ENCODE assay signal across 20 cellular contexts in genomic region chr1:37456614-37457013, GRCh38. TPM values are rescaled to one million over a fixed set of nuclear protein-coding genes. Genes with fewer than 3 reads are reported as not detected.
DNase-seq lines count a peak whose midpoint lies in the region; ATAC-seq, FAIRE-seq and TF ChIP-seq lines count a peak whose summit lies in the region.
"Had no signal": no experiment of that assay in that cellular context is flagged by ENCODE, and none has a peak within 500 bp of the region (broad histone marks: within the 10 kb centered on the region; RNA-seq: fewer than 3 reads in every experiment).

No MANE protein-coding gene starts in this region.

- no peaks in the 10 kb centered on the region for H3K79me2 ChIP-seq in K562 (ENCODE audit: control insufficient read depth, insufficient read depth, low read length)

- peaks cover 5 to 7% of the 10 kb centered on the region in 2 experiments; a peak in 4 of 5 replicates for H3K4me1 ChIP-seq in K562 (replicated peaks in 1 of 2; ENCODE audit: control insufficient read depth in 2 of 2, insufficient read depth in 2 of 2, low read length in 2 of 2)
- H3K4me1 ChIP-seq: BE2C had no signal

- CTCF ChIA-PET in activated CD8-positive, alpha-beta T cell treated with anti-CD3 and anti-CD28 coated beads, Interleukin-2, amount 10 ng/mL, durations not matched to agents 7 days and 5 days (lab: Charles Lee) = interaction anchor here (1.0 to 9.3 kb wide), 9 partner anchors 11 to 228 kb away, joined by 3 to 269 read pairs (median 28); partner anchors contain the start of gene ZC3H12A
- CTCF ChIA-PET in activated CD8-positive, alpha-beta T cell treated with anti-CD3 and anti-CD28 coated beads for 36 hours (lab: Charles Lee) = interaction anchor here (0.9 to 21.0 kb wide), 6 partner anchors 9 to 226 kb away, joined by 3 to 380 read pairs (median 33); partner anchors contain the start of gene ZC3H12A
- CTCF ChIA-PET in K562 (lab: Yijun Ruan, JAX; ENCODE audit: low intra/inter-chr PET ratio) = interaction anchor here (1.3 to 3.1 kb wide), 2 partner anchors 31 to 225 kb away, joined by 3 to 69 read pairs; no protein-coding TSS in a partner anchor

- intact Hi-C loops in activated CD8-positive, alpha-beta T cell treated with anti-CD3 and anti-CD28 coated beads for 36 hours (cut with micrococcal nuclease) = no loop called here
- intact Hi-C loops in CD14-positive monocyte (cut with micrococcal nuclease) = loop anchor here (5.0 to 10.0 kb wide), 2 partner anchors 226 to 228 kb away; no protein-coding TSS in a partner anchor
- intact Hi-C loops in K562 (cut with micrococcal nuclease) = loop anchor here (1.0 to 10.0 kb wide), 2 partner anchors 148 to 222 kb away; no protein-coding TSS in a partner anchor

- H3K27me3 Mint-ChIP-seq in activated CD8-positive, alpha-beta T cell treated with anti-CD3 and anti-CD28 coated beads, Interleukin-2, amount 10 ng/mL, durations not matched to agents 7 days and 5 days (ENCODE audit: low read depth) = no peaks in the 10 kb centered on the region
- no peaks in the 10 kb centered on the region for H3K27me3 Mint-ChIP-seq in activated CD8-positive, alpha-beta T cell treated with anti-CD3 and anti-CD28 coated beads for 36 hours
- H3K27me3 Mint-ChIP-seq in CD14-positive monocyte (ENCODE audit: low read depth in 3 of 3) = peaks cover 0 to 4% (median 0%) of the 10 kb centered on the region in 3 donors
- H3K27me3 Mint-ChIP-seq: CD4-positive, alpha-beta T cell had no signal

- H2AFZ ChIP-seq in K562 (ENCODE audit: low read depth, low read length) = no peak overlapping the region
- H2AFZ ChIP-seq: GM23248 had no signal

- peaks cover 12% of the 10 kb centered on the region for H3K4me1 Mint-ChIP-seq in activated CD8-positive, alpha-beta T cell treated with anti-CD3 and anti-CD28 coated beads, Interleukin-2, amount 10 ng/mL, durations not matched to agents 7 days and 5 days (ENCODE audit: low read depth)
- peaks cover 7% of the 10 kb centered on the region for H3K4me1 Mint-ChIP-seq in activated CD8-positive, alpha-beta T cell treated with anti-CD3 and anti-CD28 coated beads for 36 hours (ENCODE audit: low read depth)
- peaks cover 13% of the 10 kb centered on the region for H3K4me1 Mint-ChIP-seq in CD14-positive monocyte

- peaks cover 10% of the 10 kb centered on the region; the same call in 1 of the 2 replicates for H4K20me1 ChIP-seq in K562 (replicated peaks; ENCODE audit: control insufficient read depth, insufficient read depth, low read length)

- no peaks in the 10 kb centered on the region for H3K9me1 ChIP-seq in K562 (ENCODE audit: control insufficient read depth, insufficient read depth, low read length)

- no peaks in the 10 kb centered on the region for H3K9me3 ChIP-seq in K562 (replicated peaks; ENCODE audit: control insufficient read depth, insufficient read depth, low read depth, low read length)
- H3K9me3 ChIP-seq: BE2C had no signal

- no TSS peak for BruUV-seq in K562 (replicated peaks; lab: Mats Ljungman, UMichigan)

- FAIRE-seq in K562 (lab: Jason Lieb, UNC) = no peak
- FAIRE-seq: GM12892, GM18507, H54 had no signal

- TF ChIP-seq CTCF in activated CD8-positive, alpha-beta T cell treated with anti-CD3 and anti-CD28 coated beads for 36 hours (IDR thresholded peaks at IDR 0.05) = no peak
- no peak for TF ChIP-seq CTCF in CD14-positive monocyte (IDR thresholded peaks at IDR 0.05)
- no peak for TF ChIP-seq CTCF in K562 (IDR thresholded peaks at IDR 0.05 in 2 of 3, conservative IDR thresholded peaks at IDR 0.05 in 1 of 3; ENCODE audit: insufficient read depth in 2 of 3, low read depth in 1 of 3, low read length in 3 of 3)

- no peak overlapping the region for H3K9ac ChIP-seq in K562 (ENCODE audit: insufficient read depth in 1 of 2, low read depth in 2 of 2, low read length in 2 of 2)
- H3K9ac ChIP-seq: GM23248 had no signal

- H3K27me3 ChIP-seq in K562 (ENCODE audit: control insufficient read depth in 2 of 2, insufficient read depth in 2 of 2, low read length in 2 of 2) = peaks cover 7 to 29% of the 10 kb centered on the region in 2 experiments
- H3K27me3 ChIP-seq: BE2C had no signal

- H3K9me3 Mint-ChIP-seq in activated CD8-positive, alpha-beta T cell treated with anti-CD3 and anti-CD28 coated beads, Interleukin-2, amount 10 ng/mL, durations not matched to agents 7 days and 5 days (ENCODE audit: insufficient read depth) = no peaks in the 10 kb centered on the region
- H3K9me3 Mint-ChIP-seq in activated CD8-positive, alpha-beta T cell treated with anti-CD3 and anti-CD28 coated beads for 36 hours = no peaks in the 10 kb centered on the region
- H3K9me3 Mint-ChIP-seq in CD14-positive monocyte = no peaks in the 10 kb centered on the region
- H3K9me3 Mint-ChIP-seq: CD4-positive, alpha-beta T cell had no signal

- no peak for TF ChIP-seq POLR2A in K562 (conservative IDR thresholded peaks at IDR 0.05)

- POLR2A ChIA-PET in activated CD8-positive, alpha-beta T cell treated with anti-CD3 and anti-CD28 coated beads, Interleukin-2, amount 10 ng/mL, durations not matched to agents 7 days and 5 days (lab: Charles Lee) = interaction anchor here (1.1 to 3.0 kb wide), 2 partner anchors 18 to 28 kb away, joined by 3 to 13 read pairs; partner anchors contain the start of gene ZC3H12A
- POLR2A ChIA-PET in activated CD8-positive, alpha-beta T cell treated with anti-CD3 and anti-CD28 coated beads for 36 hours (lab: Charles Lee) = interaction anchor here (0.6 to 2.4 kb wide), 4 partner anchors 30 to 229 kb away, joined by 3 to 12 read pairs (median 4); no protein-coding TSS in a partner anchor
- POLR2A ChIA-PET in K562 (lab: Yijun Ruan, JAX) = interaction anchor here (0.5 to 1.2 kb wide), 3 partner anchors 19 to 87 kb away, joined by 3 read pairs; no protein-coding TSS in a partner anchor

- no peak overlapping the region for H3K4me3 ChIP-seq in K562
- H3K4me3 ChIP-seq: GM23248 had no signal

- H3K36me3 ChIP-seq in K562 (ENCODE audit: control insufficient read depth, insufficient read depth, low read length) = no peaks in the 10 kb centered on the region
- H3K36me3 ChIP-seq: BE2C had no signal

- in situ Hi-C loops in K562 (cut with MboI) = loop anchor here (5.0 kb wide), 1 partner anchor 226 kb away; no protein-coding TSS in a partner anchor

- peak overlapping the region; percentile 26 for H3K27ac Mint-ChIP-seq in activated CD8-positive, alpha-beta T cell treated with anti-CD3 and anti-CD28 coated beads, Interleukin-2, amount 10 ng/mL, durations not matched to agents 7 days and 5 days
- H3K27ac Mint-ChIP-seq in activated CD8-positive, alpha-beta T cell treated with anti-CD3 and anti-CD28 coated beads for 36 hours = no peak overlapping the region
- peak overlapping the region in 4 of 7 donors; percentile 10 to 78 (median 38) for H3K27ac Mint-ChIP-seq in CD14-positive monocyte
- H3K27ac Mint-ChIP-seq: CD4-positive, alpha-beta T cell had no signal

- no peak overlapping the region for H3K4me3 Mint-ChIP-seq in activated CD8-positive, alpha-beta T cell treated with anti-CD3 and anti-CD28 coated beads, Interleukin-2, amount 10 ng/mL, durations not matched to agents 7 days and 5 days
- H3K4me3 Mint-ChIP-seq in activated CD8-positive, alpha-beta T cell treated with anti-CD3 and anti-CD28 coated beads for 36 hours = no peak overlapping the region
- H3K4me3 Mint-ChIP-seq in CD14-positive monocyte = no peak overlapping the region
- H3K4me3 Mint-ChIP-seq: CD4-positive, alpha-beta T cell had no signal

- no peak for ATAC-seq in activated CD8-positive, alpha-beta T cell treated with anti-CD3 and anti-CD28 coated beads, Interleukin-2, amount 10 ng/mL, durations not matched to agents 7 days and 5 days
- no peak for ATAC-seq in activated CD8-positive, alpha-beta T cell treated with anti-CD3 and anti-CD28 coated beads for 36 hours
- ATAC-seq in K562 = no peak
- ATAC-seq in SK-N-SH treated with all-trans-retinoic acid at 6 μM for 48 hours = no peak

- TF ChIP-seq RAD21 in K562 (CRISPR knock-in tag; conservative IDR thresholded peaks at IDR 0.05 in 1 of 2, IDR thresholded peaks at IDR 0.05 in 1 of 2) = no peak

- H3K4me2 ChIP-seq in K562 (ENCODE audit: insufficient read depth, low read length) = no peak overlapping the region

- no peak overlapping the region for H3K27ac ChIP-seq in K562 (ENCODE audit: extremely low read depth, low read depth, low read length)
- H3K27ac ChIP-seq: GM23248, HL-60 had no signal

- peaks cover 2% of the 10 kb centered on the region for H3K36me3 Mint-ChIP-seq in activated CD8-positive, alpha-beta T cell treated with anti-CD3 and anti-CD28 coated beads, Interleukin-2, amount 10 ng/mL, durations not matched to agents 7 days and 5 days (ENCODE audit: low read depth)
- H3K36me3 Mint-ChIP-seq in activated CD8-positive, alpha-beta T cell treated with anti-CD3 and anti-CD28 coated beads for 36 hours (ENCODE audit: low read depth) = peaks cover 3% of the 10 kb centered on the region
- peaks cover 0 to 2% of the 10 kb centered on the region in 2 donors for H3K36me3 Mint-ChIP-seq in CD14-positive monocyte

- no peak for DNase-seq in activated CD8-positive, alpha-beta T cell treated with anti-CD3 and anti-CD28 coated beads, Interleukin-2, amount 10 ng/mL, durations not matched to agents 7 days and 5 days
- no peak for DNase-seq in activated CD8-positive, alpha-beta T cell treated with anti-CD3 and anti-CD28 coated beads for 36 hours
- no peak for DNase-seq in CD14-positive monocyte (ENCODE audit: low spot score)
- DNase-seq in K562 (ENCODE audit: extremely low read depth in 1 of 4, low spot score in 3 of 4) = no peak
- DNase-seq in activated CD8-positive, alpha-beta memory T cell treated with anti-CD3 and anti-CD28 coated beads, Interleukin-2, amount 50 U/mL, for 48 hours = no peak
- no peak for DNase-seq in 8988T
- DNase-seq: ACHN; BE2C; C1 segment of cervical spinal cord; CD4-positive, alpha-beta T cell; DMS153; DMS79; GDM1; GM23248; HCEC 1CT had no signal

- TF ChIP-seq EP300 in K562 (IDR thresholded peaks at IDR 0.05; ENCODE audit: low read length) = no peak

RNA-seq across cellular contexts. Expression of gene ZC3H12A, which starts 17.8 kb away (rescaled TPM):
- 10 to 100 TPM; 15.1 to 17.8 TPM for total RNA-seq in activated CD8-positive, alpha-beta T cell treated with anti-CD3 and anti-CD28 coated beads, Interleukin-2, amount 10 ng/mL, durations not matched to agents 7 days and 5 days
- total RNA-seq in activated CD8-positive, alpha-beta T cell treated with anti-CD3 and anti-CD28 coated beads for 36 hours = 10 to 100 TPM; 20.4 to 20.5 TPM
- polyA plus RNA-seq in CD14-positive monocyte (1 to 10 TPM; 5.2 to 5.8 TPM), K562 (2011; rRNA removed) (7.0 and 8.6 TPM in 2 replicates), K562 (2014; fragmentation: Illumina TruSeq; extraction: Trizol) (4.9 and 6.5 TPM in 2 replicates), K562 (2014; fragmentation: Nextera tagmentation; extraction: Ambion mirVana) (under 1 TPM; 0.14 to 0.22 TPM), K562 (2014; rRNA removed) (9.1 and 11.1 TPM in 2 replicates)
- total RNA-seq in K562 (2011; cell fraction: chromatin; rRNA removed; ENCODE audit: low replicate concordance) = 19.0 and 54.2 TPM in 2 replicates
- 40.7 and 45.7 TPM in 2 replicates for total RNA-seq in K562 (2011; cell fraction: nucleolus; rRNA removed)
- 23.7 and 24.1 TPM in 2 replicates for total RNA-seq in K562 (2011; cell fraction: nucleoplasm; rRNA removed)
- total RNA-seq in K562 (2014; rRNA removed) (9.3 and 9.4 TPM in 2 replicates), K562 (2014; rRNA removed; fragmentation: Illumina TruSeq; extraction: Trizol) (1.2 and 1.7 TPM in 2 replicates), K562 (2015; rRNA removed; fragmentation: Illumina TruSeq; extraction: Trizol) (6.7 and 7.1 TPM in 2 replicates), K562 (2021) (9.4 and 11.4 TPM in 2 replicates)
- polyA plus RNA-seq in K562 (2011; cell fraction: cytosol; rRNA removed) = 8.3 and 15.3 TPM in 2 replicates
- polyA plus RNA-seq in K562 (2011; cell fraction: nucleus; rRNA removed) = 27.9 and 51.1 TPM in 2 replicates
- polyA plus RNA-seq in K562 (2012) = 6.1 and 10.9 TPM in 2 replicates
- polyA minus RNA-seq in K562 (2011; rRNA and poly(A)+ RNA removed) = 4.5 and 9.7 TPM in 2 replicates
- 9.2 and 11.9 TPM in 2 replicates for polyA minus RNA-seq in K562 (2011; cell fraction: cytosol; rRNA and poly(A)+ RNA removed)
- 23.2 and 24.4 TPM in 2 replicates for polyA minus RNA-seq in K562 (2011; cell fraction: nucleus; rRNA and poly(A)+ RNA removed)

RNA-seq across cellular contexts. Expression of gene MEAF6, which starts 58.0 kb away (rescaled TPM):
- 10 to 100 TPM; 70.8 to 73.0 TPM for total RNA-seq in activated CD8-positive, alpha-beta T cell treated with anti-CD3 and anti-CD28 coated beads, Interleukin-2, amount 10 ng/mL, durations not matched to agents 7 days and 5 days
- 10 to 100 TPM; 74.0 to 76.3 TPM for total RNA-seq in activated CD8-positive, alpha-beta T cell treated with anti-CD3 and anti-CD28 coated beads for 36 hours
- 10 to 100 TPM; 79.2 to 99.8 TPM for polyA plus RNA-seq in CD14-positive monocyte
- total RNA-seq in K562 (2011; cell fraction: chromatin; rRNA removed; ENCODE audit: low replicate concordance) = 74.7 and 79.0 TPM in 2 replicates
- 41.5 and 45.5 TPM in 2 replicates for total RNA-seq in K562 (2011; cell fraction: nucleolus; rRNA removed)
- 60.9 and 81.0 TPM in 2 replicates for total RNA-seq in K562 (2011; cell fraction: nucleoplasm; rRNA removed)
- 111 and 137 TPM in 2 replicates for total RNA-seq in K562 (2014; rRNA removed)
- 95.0 and 113 TPM in 2 replicates for total RNA-seq in K562 (2014; rRNA removed; fragmentation: Illumina TruSeq; extraction: Trizol)
- total RNA-seq in K562 (2015; rRNA removed; fragmentation: Illumina TruSeq; extraction: Trizol) = 89.2 and 92.3 TPM in 2 replicates
- 86.4 and 93.8 TPM in 2 replicates for total RNA-seq in K562 (2021)
- polyA plus RNA-seq in K562 (2011; rRNA removed) = 70.0 and 77.3 TPM in 2 replicates
- polyA plus RNA-seq in K562 (2011; cell fraction: cytosol; rRNA removed) = 37.7 and 68.5 TPM in 2 replicates
- polyA plus RNA-seq in K562 (2011; cell fraction: nucleus; rRNA removed) = 50.0 and 63.0 TPM in 2 replicates
- polyA plus RNA-seq in K562 (2012) = 67.6 and 77.9 TPM in 2 replicates
- 118 and 151 TPM in 2 replicates for polyA plus RNA-seq in K562 (2014; fragmentation: Illumina TruSeq; extraction: Trizol)
- polyA plus RNA-seq in K562 (2014; fragmentation: Nextera tagmentation; extraction: Ambion mirVana) = 10 to 100 TPM; 55.0 to 66.3 TPM
- polyA plus RNA-seq in K562 (2014; rRNA removed) = 109 and 110 TPM in 2 replicates
- 36.0 and 44.0 TPM in 2 replicates for polyA minus RNA-seq in K562 (2011; rRNA and poly(A)+ RNA removed)
- polyA minus RNA-seq in K562 (2011; cell fraction: cytosol; rRNA and poly(A)+ RNA removed) = 20.2 and 28.3 TPM in 2 replicates
- 30.8 and 52.4 TPM in 2 replicates for polyA minus RNA-seq in K562 (2011; cell fraction: nucleus; rRNA and poly(A)+ RNA removed)
